In genomic region chr7:140625908-140626868, GRCh38 we compare ENCODE assay signal across 1 cellular context.
A peak's percentile ranks its signal among the peaks of the same experiment; 100 is the strongest.
TF ChIP-seq lines count a peak whose summit lies in the region.

No MANE protein-coding gene starts in this region.

TF ChIP-seq in A549, 52 proteins besides CTCF, POLR2A, EP300 and RAD21 (continued from another document):
- peak; percentile 79 for TF ChIP-seq MAX (IDR thresholded peaks at IDR 0.05)
